Comparison of ENCODE assay signal across 11 cellular contexts in genomic region chr4:105620640-105621323, GRCh38.
A peak's percentile ranks its signal among the peaks of the same experiment; 100 is the strongest.
DNase-seq lines count a peak whose midpoint lies in the region; ATAC-seq and TF ChIP-seq lines count a peak whose summit lies in the region.
"Had no signal": no experiment of that assay in that cellular context is flagged by ENCODE, and none has a peak within 500 bp of the region (broad histone marks: within the 10 kb centered on the region; RNA-seq: fewer than 3 reads in every experiment).

No MANE protein-coding gene starts in this region.

- BruUV-seq in PC-3 (replicated peaks; lab: Mats Ljungman, UMichigan): no TSS peak

- no peak overlapping the region for H3K27ac Mint-ChIP-seq in neural progenitor cell

- H3F3A ChIP-seq in PC-3 (ENCODE audit: low read length, unreplicated experiment) (no peaks in the 10 kb centered on the region), neural progenitor cell (ENCODE audit: low read depth) (no peaks in the 10 kb centered on the region)

- H3K36me3 ChIP-seq in PC-3 (ENCODE audit: low read depth, low read length): no peaks in the 10 kb centered on the region
- H3K36me3 ChIP-seq in upper lobe of right lung: no peaks in the 10 kb centered on the region
- no peaks in the 10 kb centered on the region for H3K36me3 ChIP-seq in neural progenitor cell

- H2AFZ ChIP-seq in PC-3 (ENCODE audit: low read length): no peak overlapping the region
- H2AFZ ChIP-seq in neural progenitor cell (replicated peaks): no peak overlapping the region

- DNase-seq in NCI-H748 (lab: John Stamatoyannopoulos, UW; ENCODE audit: unreplicated experiment) (peak; percentile 14), NCI-H748 treated with DMSO at 0.1 percent for 48 hours (lab: John Stamatoyannopoulos, UW) (no peak), PC-3 (peak; percentile 84), upper lobe of right lung (no peak), neural progenitor cell (ENCODE audit: low spot score) (no peak), superior temporal gyrus (ENCODE audit: extremely low spot score) (no peak)
- DNase-seq: anterior cingulate cortex, NCI-H2029 treated with DMSO at 0.1 percent for 48 hours had no signal

- no peak overlapping the region for H3K9ac ChIP-seq in PC-3 (ENCODE audit: low read length)
- no peak overlapping the region for H3K9ac ChIP-seq in neural progenitor cell

- H3K4me3 Mint-ChIP-seq in neural progenitor cell: no peak overlapping the region

- POLR2A ChIA-PET in PC-3 (lab: Charles Lee; ENCODE audit: unreplicated experiment): no interaction called here

- H3K27me3 Mint-ChIP-seq in neural progenitor cell (ENCODE audit: insufficient read depth, low read depth): no peaks in the 10 kb centered on the region

- peaks cover 13% of the 10 kb centered on the region for H3K4me1 Mint-ChIP-seq in neural progenitor cell

- no peaks in the 10 kb centered on the region for H3K9me2 ChIP-seq in PC-3 (replicated peaks; ENCODE audit: low read length)

- no peaks in the 10 kb centered on the region for H3K9me3 Mint-ChIP-seq in neural progenitor cell

- no peaks in the 10 kb centered on the region for H4K20me1 ChIP-seq in PC-3 (ENCODE audit: low read length)
- no peaks in the 10 kb centered on the region for H4K20me1 ChIP-seq in neural progenitor cell (ENCODE audit: low read depth)

- H3K27ac ChIP-seq in PC-3 (ENCODE audit: low read length): peak overlapping the region; percentile 39
- no peak overlapping the region for H3K27ac ChIP-seq in upper lobe of right lung
- no peak overlapping the region for H3K27ac ChIP-seq in neural progenitor cell
- H3K27ac ChIP-seq: 22Rv1 had no signal

- H3K79me2 ChIP-seq in PC-3 (ENCODE audit: low read length): no peaks in the 10 kb centered on the region
- H3K79me2 ChIP-seq in neural progenitor cell (ENCODE audit: low read depth): no peaks in the 10 kb centered on the region

- H3K4me1 ChIP-seq in PC-3 (ENCODE audit: insufficient read depth, low read length): peaks cover 13% of the 10 kb centered on the region
- peaks cover 8% of the 10 kb centered on the region for H3K4me1 ChIP-seq in upper lobe of right lung
- no peaks in the 10 kb centered on the region for H3K4me1 ChIP-seq in neural progenitor cell

- no peaks in the 10 kb centered on the region for H3K36me3 Mint-ChIP-seq in neural progenitor cell

- H3K4me3 ChIP-seq in PC-3 (ENCODE audit: low read length): no peak overlapping the region
- no peak overlapping the region for H3K4me3 ChIP-seq in upper lobe of right lung
- H3K4me3 ChIP-seq in neural progenitor cell: no peak overlapping the region

- H3K9me3 ChIP-seq in PC-3 (ENCODE audit: low read length): no peaks in the 10 kb centered on the region
- H3K9me3 ChIP-seq in upper lobe of right lung: no peaks in the 10 kb centered on the region
- H3K9me3 ChIP-seq in neural progenitor cell (ENCODE audit: low read depth): no peaks in the 10 kb centered on the region

- H3K27me3 ChIP-seq in PC-3 (ENCODE audit: low read length) (no peaks in the 10 kb centered on the region), upper lobe of right lung (no peaks in the 10 kb centered on the region), neural progenitor cell (no peaks in the 10 kb centered on the region)

- H3K4me2 ChIP-seq in PC-3 (ENCODE audit: low read length): no peak overlapping the region
- no peak overlapping the region for H3K4me2 ChIP-seq in neural progenitor cell

- TF ChIP-seq CTCF in PC-3 (conservative IDR thresholded peaks at IDR 0.05; ENCODE audit: low read depth, low read length): no peak
- TF ChIP-seq CTCF in upper lobe of right lung (IDR thresholded peaks at IDR 0.05): no peak
- no peak for TF ChIP-seq CTCF in neural progenitor cell (IDR thresholded peaks at IDR 0.05)

- CTCF ChIA-PET in PC-3 (lab: Charles Lee): no interaction called here

- intact Hi-C loops in PC-3 (cut with micrococcal nuclease): no loop called here
- intact Hi-C loops in upper lobe of right lung (cut with DNase I): loop anchor here (5.0 kb wide), 1 partner anchor 493 kb away; no protein-coding TSS in a partner anchor

- ATAC-seq in PC-3 (peak; percentile 91), esophagus mucosa (peak; percentile 68), upper lobe of right lung (peak; percentile 44), GM21528 (IDR thresholded peaks at IDR 0.05; ENCODE audit: low FRiP score, unreplicated experiment) (no peak)

Comparison
In these comparisons a context has a peak if more than half of its experiments do, and no peak if none do; other contexts are left out.
1. DNase-seq: peak in NCI-H748 (single experiment) and PC-3 (single experiment); none in NCI-H748 treated with DMSO at 0.1 percent for 48 hours (single experiment), upper lobe of right lung (single experiment), neural progenitor cell (single experiment) and superior temporal gyrus (single experiment).